ENCODE assay signal across 9 cellular contexts in the genomic region with DNA sequence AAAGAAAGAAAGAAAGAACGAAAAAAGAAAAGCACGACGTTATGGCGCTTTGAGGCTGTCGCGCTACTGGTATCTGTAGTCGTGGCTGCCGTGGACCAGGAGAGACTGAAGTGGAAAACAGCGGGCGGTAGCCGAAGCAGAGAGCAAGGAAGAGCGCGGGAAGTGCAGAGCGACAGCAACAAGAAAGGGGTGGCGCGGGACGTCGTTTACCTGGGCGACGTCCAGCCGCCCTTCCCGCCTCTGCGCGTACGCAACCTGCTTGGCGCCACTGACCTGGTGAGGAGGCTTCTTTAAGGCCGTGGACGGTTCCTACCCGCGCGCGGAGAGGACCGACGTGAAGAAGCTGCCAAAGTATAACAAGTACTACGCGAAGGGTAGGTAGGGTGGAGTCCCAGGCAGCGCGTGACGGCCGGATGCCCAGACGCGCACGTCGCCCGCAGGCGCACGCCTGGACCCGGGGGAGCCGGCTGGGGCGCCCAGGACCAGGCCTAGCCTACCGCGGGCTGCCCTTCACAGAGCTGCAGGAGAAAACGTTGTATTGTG. TPM values are rescaled to one million over a fixed set of nuclear protein-coding genes. Genes with fewer than 3 reads are reported as not detected.
A peak's percentile ranks its signal among the peaks of the same experiment; 100 is the strongest.
DNase-seq lines count a peak whose midpoint lies in the region; ATAC-seq, FAIRE-seq and TF ChIP-seq lines count a peak whose summit lies in the region.
"Had no signal": no experiment of that assay in that cellular context is flagged by ENCODE, and none has a peak within 500 bp of the region (broad histone marks: within the 10 kb centered on the region; RNA-seq: fewer than 3 reads in every experiment).

No MANE protein-coding gene starts in this region.

- no peaks in the 10 kb centered on the region for H3K27me3 ChIP-seq in Caco-2 (replicated peaks; ENCODE audit: control insufficient read depth, insufficient read depth, low read length)
- peaks cover 17% of the 10 kb centered on the region for H3K27me3 ChIP-seq in HUES64 (ENCODE audit: insufficient read depth, low read length)
- H3K27me3 ChIP-seq in neutrophil: no peaks in the 10 kb centered on the region
- no peaks in the 10 kb centered on the region for H3K27me3 ChIP-seq in testis

- TF ChIP-seq POLR2A in testis (IDR thresholded peaks at IDR 0.05) (no peak), H54 (IDR thresholded peaks at IDR 0.05; ENCODE audit: low read depth, low read length) (no peak)

- H3K36me3 Mint-ChIP-seq in Caco-2 (ENCODE audit: insufficient read depth, unreplicated experiment): peaks cover 6% of the 10 kb centered on the region
- H3K36me3 Mint-ChIP-seq in activated CD8-positive, alpha-beta T cell treated with anti-CD3 and anti-CD28 coated beads, Interleukin-2, amount 10 ng/mL, durations not matched to agents 7 days and 5 days (ENCODE audit: low read depth): peaks cover 27% of the 10 kb centered on the region

- H3K9me3 ChIP-seq in Caco-2 (no peaks in the 10 kb centered on the region), HUES64 (ENCODE audit: insufficient read depth, low read depth, low read length) (no peaks in the 10 kb centered on the region), neutrophil (no peaks in the 10 kb centered on the region), testis (no peaks in the 10 kb centered on the region)

- peak overlapping the region; percentile 96 for H3K27ac Mint-ChIP-seq in Caco-2 (ENCODE audit: unreplicated experiment)
- peak overlapping the region; percentile 99 for H3K27ac Mint-ChIP-seq in activated CD8-positive, alpha-beta T cell treated with anti-CD3 and anti-CD28 coated beads, Interleukin-2, amount 10 ng/mL, durations not matched to agents 7 days and 5 days

- H3K27ac ChIP-seq in HUES64 (ENCODE audit: low read depth, low read length): no peak overlapping the region
- H3K27ac ChIP-seq in neutrophil: no peak overlapping the region
- peak overlapping the region; percentile 5 to 70 for H3K27ac ChIP-seq in testis

- peak overlapping the region; percentile 94 for H3K4me3 Mint-ChIP-seq in Caco-2 (ENCODE audit: unreplicated experiment)
- peak overlapping the region; percentile 98 for H3K4me3 Mint-ChIP-seq in activated CD8-positive, alpha-beta T cell treated with anti-CD3 and anti-CD28 coated beads, Interleukin-2, amount 10 ng/mL, durations not matched to agents 7 days and 5 days

- H3K9ac ChIP-seq in HUES64 (ENCODE audit: low read depth, low read length): peak overlapping the region; percentile 66

- intact Hi-C loops in Caco-2 (cut with micrococcal nuclease; ENCODE audit: unreplicated experiment): loop anchor here (1.0 to 5.0 kb wide), 2 partner anchors 35 to 87 kb away; no protein-coding TSS in a partner anchor
- intact Hi-C loops in testis (cut with DNase I; ENCODE audit: low total_unique reads): no loop called here

- H3K27me3 Mint-ChIP-seq in Caco-2 (ENCODE audit: insufficient read depth, unreplicated experiment): no peaks in the 10 kb centered on the region
- no peaks in the 10 kb centered on the region for H3K27me3 Mint-ChIP-seq in activated CD8-positive, alpha-beta T cell treated with anti-CD3 and anti-CD28 coated beads, Interleukin-2, amount 10 ng/mL, durations not matched to agents 7 days and 5 days (ENCODE audit: low read depth)

- FAIRE-seq in H54 (lab: Jason Lieb, UNC): no peak

- H3K9me3 Mint-ChIP-seq in Caco-2 (ENCODE audit: unreplicated experiment): no peaks in the 10 kb centered on the region
- no peaks in the 10 kb centered on the region for H3K9me3 Mint-ChIP-seq in activated CD8-positive, alpha-beta T cell treated with anti-CD3 and anti-CD28 coated beads, Interleukin-2, amount 10 ng/mL, durations not matched to agents 7 days and 5 days (ENCODE audit: insufficient read depth)

- H3K4me1 ChIP-seq in Caco-2 (no peaks in the 10 kb centered on the region; the same call in 1 of the 2 replicates), HUES64 (ENCODE audit: insufficient read depth, low read length) (no peaks in the 10 kb centered on the region), neutrophil (ENCODE audit: control insufficient read depth in 1 of 2, insufficient read depth in 1 of 2, low read depth in 1 of 2, low read length in 1 of 2) (peaks cover 5 to 13% of the 10 kb centered on the region in 2 experiments), testis (no peaks in the 10 kb centered on the region)

- POLR2A ChIA-PET in Caco-2 (lab: Charles Lee): interaction anchor here (0.5 to 1.0 kb wide), 4 partner anchors 15 to 276 kb away, joined by 3 to 14 read pairs (median 4); a partner anchor contains a TSS
- POLR2A ChIA-PET in activated CD8-positive, alpha-beta T cell treated with anti-CD3 and anti-CD28 coated beads, Interleukin-2, amount 10 ng/mL, durations not matched to agents 7 days and 5 days (lab: Charles Lee): interaction anchor here (1.3 to 4.1 kb wide), 5 partner anchors 84 to 331 kb away, joined by 4 to 47 read pairs (median 5); a partner anchor contains a TSS

- 62% methylated on average over 53 of the region's 53 CpGs for WGBS in HUES64
- WGBS in testis, 2 donors: 1 to 3% methylated on average over 46 to 53 of the region's 53 CpGs

- no peaks in the 10 kb centered on the region for H3K4me1 Mint-ChIP-seq in Caco-2 (ENCODE audit: low read depth, unreplicated experiment)
- peaks cover 24% of the 10 kb centered on the region for H3K4me1 Mint-ChIP-seq in activated CD8-positive, alpha-beta T cell treated with anti-CD3 and anti-CD28 coated beads, Interleukin-2, amount 10 ng/mL, durations not matched to agents 7 days and 5 days (ENCODE audit: low read depth)

- CTCF ChIA-PET in Caco-2 (lab: Charles Lee): interaction anchor here (0.8 to 1.9 kb wide), 5 partner anchors 84 to 276 kb away, joined by 3 to 28 read pairs (median 4); a partner anchor contains a TSS
- CTCF ChIA-PET in activated CD8-positive, alpha-beta T cell treated with anti-CD3 and anti-CD28 coated beads, Interleukin-2, amount 10 ng/mL, durations not matched to agents 7 days and 5 days (lab: Charles Lee): interaction anchor here (1.0 to 3.2 kb wide), 6 partner anchors 7 to 291 kb away, joined by 3 to 16 read pairs (median 6); a partner anchor contains a TSS

- H3K4me3 ChIP-seq in Caco-2 (ENCODE audit: low read depth, low read length) (peak overlapping the region; percentile 71), HUES64 (ENCODE audit: low read length) (peak overlapping the region; percentile 48), epithelial cell of esophagus (ENCODE audit: low read length) (peak overlapping the region; percentile 54), neutrophil (ENCODE audit: low read depth in 1 of 2, low read length in 1 of 2) (peak overlapping the region; percentile 52 to 58), testis (peak overlapping the region; percentile 68 to 75)

- TF ChIP-seq CTCF in Caco-2 (IDR thresholded peaks at IDR 0.05; ENCODE audit: insufficient read depth in 1 of 2, low read depth in 1 of 2, low read length in 1 of 2, severe bottlenecking in 1 of 2, unreplicated experiment in 1 of 2) (no peak), epithelial cell of esophagus (IDR thresholded peaks at IDR 0.05; ENCODE audit: insufficient read depth, low read depth, low read length, missing control alignments) (no peak), neutrophil (IDR thresholded peaks at IDR 0.05) (no peak), testis (IDR thresholded peaks at IDR 0.05) (no peak)

- no TSS peak for BruUV-seq in Caco-2 (replicated peaks; lab: Mats Ljungman, UMichigan)

- peak; percentile 97 for ATAC-seq in GM21381 (IDR thresholded peaks at IDR 0.05; ENCODE audit: unreplicated experiment)
- ATAC-seq in activated CD8-positive, alpha-beta T cell treated with anti-CD3 and anti-CD28 coated beads, Interleukin-2, amount 10 ng/mL, durations not matched to agents 7 days and 5 days: peak; percentile 99

- DNase-seq in Caco-2 (peak; percentile 75 to 76), epithelial cell of esophagus (ENCODE audit: low read depth) (peak; percentile 62), testis (peak; percentile 73), H54 (ENCODE audit: insufficient read length, low spot score) (no peak)
- peak; percentile 78 for DNase-seq in activated CD8-positive, alpha-beta T cell treated with anti-CD3 and anti-CD28 coated beads, Interleukin-2, amount 10 ng/mL, durations not matched to agents 7 days and 5 days

- H3K36me3 ChIP-seq in Caco-2 (ENCODE audit: control insufficient read depth, insufficient read depth, low read length) (no peaks in the 10 kb centered on the region), HUES64 (ENCODE audit: insufficient read depth, low read length) (no peaks in the 10 kb centered on the region), neutrophil (no peaks in the 10 kb centered on the region), testis (ENCODE audit: low read depth, missing control alignments) (no peaks in the 10 kb centered on the region)

RNA-seq across cellular contexts. Expression of a gene that starts 15.4 kb away (rescaled TPM):
- total RNA-seq in Caco-2 (2022): 5.5 and 8.6 TPM in 2 replicates
- 0.20 TPM for polyA plus RNA-seq in HUES64 (2013, experiment 1 of 2)
- polyA plus RNA-seq in HUES64 (2013, experiment 2 of 2): 0.25 TPM
- 10 to 100 TPM; 10.8 to 11.9 TPM for total RNA-seq in activated CD8-positive, alpha-beta T cell treated with anti-CD3 and anti-CD28 coated beads, Interleukin-2, amount 10 ng/mL, durations not matched to agents 7 days and 5 days
- 1 to 10 TPM; 5.6 to 7.6 TPM for total RNA-seq in testis
- 3.8 TPM for polyA plus RNA-seq in testis (ENCODE audit: insufficient read depth, low read depth, low replicate concordance)
- total RNA-seq: M059J had no signal

Comparison
In these comparisons a context has a peak if more than half of its experiments do, and no peak if none do; other contexts are left out.
1. H3K27ac ChIP-seq: peak in testis (2 of 2); none in HUES64 (single experiment) and neutrophil (single experiment).
2. Peak in every context shown above with its lines, with median percentiles within 50 percentile points of each other: H3K4me3 ChIP-seq.